In genomic region chr4:55069248-55069647, GRCh38 we compare ENCODE assay signal across 17 cellular contexts. TPM values are rescaled to one million over a fixed set of nuclear protein-coding genes. Genes with fewer than 3 reads are reported as not detected.
DNase-seq lines count a peak whose midpoint lies in the region; ATAC-seq and TF ChIP-seq lines count a peak whose summit lies in the region.
"Had no signal": no experiment of that assay in that cellular context is flagged by ENCODE, and none has a peak within 500 bp of the region (broad histone marks: within the 10 kb centered on the region; RNA-seq: fewer than 3 reads in every experiment).

No MANE protein-coding gene starts in this region.

- H3K27me3 ChIP-seq in left ventricle myocardium inferior (ENCODE audit: low read depth) (no peaks in the 10 kb centered on the region), parathyroid adenoma (ENCODE audit: control insufficient read depth, insufficient read depth, low read length) (no peaks in the 10 kb centered on the region)
- H3K27me3 ChIP-seq: tibial artery had no signal

- H3K79me2 ChIP-seq in parathyroid adenoma: no peaks in the 10 kb centered on the region

- no peak overlapping the region for H3K9ac ChIP-seq in parathyroid adenoma

- H2AFZ ChIP-seq in parathyroid adenoma: no peak overlapping the region

- intact Hi-C loops in left ventricle myocardium inferior (cut with micrococcal nuclease): no loop called here

- H3K9me3 ChIP-seq in left ventricle myocardium inferior (replicated peaks) (no peaks in the 10 kb centered on the region), parathyroid adenoma (ENCODE audit: control insufficient read depth, low read length) (no peaks in the 10 kb centered on the region)
- H3K9me3 ChIP-seq: tibial artery had no signal

- ATAC-seq in GM18907 (IDR thresholded peaks at IDR 0.05; ENCODE audit: unreplicated experiment) (no peak), HG02610 (IDR thresholded peaks at IDR 0.05; ENCODE audit: unreplicated experiment) (no peak)
- ATAC-seq: effector memory CD8-positive, alpha-beta T cell; Panc1; WTC11 had no signal

- no peak overlapping the region for H3K4me2 ChIP-seq in parathyroid adenoma (ENCODE audit: low read length)

- H3K27ac ChIP-seq in left ventricle myocardium inferior (replicated peaks): peak overlapping the region; percentile 80
- H3K27ac ChIP-seq in parathyroid adenoma: peak overlapping the region; percentile 42
- H3K27ac ChIP-seq: tibial artery had no signal

- TF ChIP-seq CTCF in left ventricle myocardium inferior (IDR thresholded peaks at IDR 0.05; ENCODE audit: borderline replicate concordance) (no peak), parathyroid adenoma (IDR thresholded peaks at IDR 0.05) (no peak)

- no peak overlapping the region for H3K4me3 ChIP-seq in left ventricle myocardium inferior
- H3K4me3 ChIP-seq in parathyroid adenoma (ENCODE audit: low read depth, low read length): no peak overlapping the region
- H3K4me3 ChIP-seq: tibial artery had no signal

- DNase-seq in EH (ENCODE audit: low read depth) (peak; percentile 32), UCSD-AML1 (lab: John Stamatoyannopoulos, UW; ENCODE audit: unreplicated experiment) (peak; percentile 44), left ventricle myocardium inferior (peak; percentile 18), AML-193 (lab: John Stamatoyannopoulos, UW) (no peak), putamen (ENCODE audit: low spot score) (no peak)
- DNase-seq: Calu3; effector memory CD8-positive, alpha-beta T cell; NCI-H1694 treated with DMSO at 0.1 percent for 48 hours; NCI-H526 treated with DMSO at 0.1 percent for 48 hours; stimulated activated CD4-positive, alpha-beta T cell treated with anti-CD3 and anti-CD28 coated beads, Interleukin-2, amount 100 ng/mL, for 48 hours; stimulated activated CD8-positive, alpha-beta memory T cell treated with anti-CD3 and anti-CD28 coated beads, Interleukin-4, amount 100 ng/mL, for 48 hours; tibial artery had no signal

- H3K4me1 ChIP-seq in left ventricle myocardium inferior (peaks cover 21% of the 10 kb centered on the region), parathyroid adenoma (no peaks in the 10 kb centered on the region)
- H3K4me1 ChIP-seq: tibial artery had no signal

- H3K36me3 ChIP-seq in left ventricle myocardium inferior (no peaks in the 10 kb centered on the region), parathyroid adenoma (ENCODE audit: control insufficient read depth, insufficient read depth, low read length) (no peaks in the 10 kb centered on the region)
- H3K36me3 ChIP-seq: tibial artery had no signal

RNA-seq across cellular contexts. Expression of gene KDR, which starts 56.1 kb away (rescaled TPM):
- 23.4 TPM for total RNA-seq in left ventricle myocardium inferior

Comparison
In these comparisons a context has a peak if more than half of its experiments do, and no peak if none do; other contexts are left out.
1. DNase-seq: peak in EH (single experiment), UCSD-AML1 (single experiment) and left ventricle myocardium inferior (single experiment); none in AML-193 (0 of 2) and putamen (single experiment).